In the genomic region with DNA sequence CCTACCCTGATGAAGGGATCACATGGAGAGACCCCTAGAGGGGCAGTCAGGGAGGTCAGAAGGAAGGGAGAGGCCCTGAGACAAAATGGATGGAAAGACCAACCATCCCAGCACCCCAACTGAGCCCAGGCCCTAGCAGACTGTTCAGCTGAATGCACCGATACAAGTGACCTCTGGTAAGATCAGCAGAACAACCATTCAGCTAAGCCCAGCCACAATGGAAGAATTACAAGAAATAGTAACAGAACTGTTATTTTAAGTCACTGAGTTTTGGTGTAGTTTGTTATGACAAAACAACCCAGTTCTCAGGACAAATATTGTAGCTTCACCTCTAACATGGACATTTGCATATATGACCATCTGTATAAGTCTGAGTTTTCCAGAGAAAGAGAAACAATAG, we compare ENCODE assay signal across 29 cellular contexts.
"Had no signal": no experiment of that assay in that cellular context is flagged by ENCODE, and none has a peak within 500 bp of the region (broad histone marks: within the 10 kb centered on the region; RNA-seq: fewer than 3 reads in every experiment).

No MANE protein-coding gene starts in this region.

- H2AFZ ChIP-seq: neural progenitor cell, parathyroid adenoma had no signal

- H3K27me3 Mint-ChIP-seq: stimulated activated memory B cell treated with anti-CD40 and anti-IgM and Interleukin-4, amounts not matched to agents 10 μg/mL and 1 μg/mL and 100 μg/mL, for 72 hours; type B pancreatic cell had no signal

- H3K79me2 ChIP-seq: parathyroid adenoma had no signal

- H3K27ac ChIP-seq: neural progenitor cell, ovary, parathyroid adenoma, psoas muscle, suprapubic skin, testis, tibial artery, upper lobe of right lung, uterus had no signal

- DNase-seq: naive thymus-derived CD4-positive, alpha-beta T cell; natural killer cell; occipital lobe; ovary; posterior cingulate gyrus; psoas muscle; right cardiac atrium; small intestine; stimulated activated CD4-positive, alpha-beta T cell treated with anti-CD3 and anti-CD28 coated beads, Interleukin-15, amount 100 ng/mL, for 24 hours; stimulated activated CD4-positive, alpha-beta T cell treated with anti-CD3 and anti-CD28 coated beads, Interleukin-2, amount 100 ng/mL, for 24 hours; stimulated activated CD4-positive, alpha-beta T cell treated with anti-CD3 and anti-CD28 coated beads, Interleukin-2, amount 100 ng/mL, for 48 hours; stimulated activated CD4-positive, alpha-beta T cell treated with anti-CD3 and anti-CD28 coated beads, Interleukin-4, amount 100 ng/mL, for 24 hours; stimulated activated naive CD4-positive, alpha-beta T cell; stimulated activated naive CD8-positive, alpha-beta T cell treated with anti-CD3 and anti-CD28 coated beads, Interleukin-15, amount 100 ng/mL, for 72 hours; stimulated activated naive CD8-positive, alpha-beta T cell treated with anti-CD3 and anti-CD28 coated beads, Interleukin-15, Interleukin-2, amounts not matched to agents 100 U/mL and 50 U/mL, for 24 hours; substantia nigra; testis; tibial artery; transverse colon; upper lobe of right lung; uterus had no signal

- H3K36me3 Mint-ChIP-seq: natural killer cell; neural progenitor cell; stimulated activated memory B cell treated with anti-CD40 and anti-IgM and Interleukin-4, amounts not matched to agents 10 μg/mL and 1 μg/mL and 100 μg/mL, for 72 hours had no signal

- H3K4me3 Mint-ChIP-seq: naive thymus-derived CD4-positive, alpha-beta T cell; natural killer cell; nephron; neural progenitor cell; stimulated activated memory B cell treated with anti-CD40 and anti-IgM and Interleukin-4, amounts not matched to agents 10 μg/mL and 1 μg/mL and 100 μg/mL, for 72 hours; stimulated activated naive CD8-positive, alpha-beta T cell treated with anti-CD3 and anti-CD28 coated beads, Interleukin-15, amount 100 ng/mL, for 72 hours; type B pancreatic cell had no signal

- H3K27ac Mint-ChIP-seq: naive thymus-derived CD4-positive, alpha-beta T cell; natural killer cell; neural progenitor cell; progenitor cell of endocrine pancreas; stimulated activated memory B cell treated with anti-CD40 and anti-IgM and Interleukin-4, amounts not matched to agents 10 μg/mL and 1 μg/mL and 100 μg/mL, for 72 hours; stimulated activated naive CD8-positive, alpha-beta T cell treated with anti-CD3 and anti-CD28 coated beads, Interleukin-15, amount 100 ng/mL, for 72 hours; type B pancreatic cell had no signal

- H3K4me2 ChIP-seq: neural progenitor cell had no signal

- H3K4me1 ChIP-seq: neural progenitor cell, uterus had no signal

- H3K9me3 ChIP-seq: ovary, psoas muscle, suprapubic skin, testis, tibial artery, transverse colon, upper lobe of right lung, uterus had no signal

- H3K27me3 ChIP-seq: neural progenitor cell, ovary, suprapubic skin, testis, tibial artery, transverse colon, upper lobe of right lung, uterus had no signal

- ATAC-seq: naive thymus-derived CD4-positive, alpha-beta T cell; natural killer cell; psoas muscle; right cardiac atrium; sciatic nerve; stimulated activated memory B cell treated with anti-CD40 and anti-IgM and Interleukin-4, amounts not matched to agents 10 μg/mL and 1 μg/mL and 100 μg/mL, for 72 hours; stimulated activated naive CD8-positive, alpha-beta T cell treated with anti-CD3 and anti-CD28 coated beads, Interleukin-15, amount 100 ng/mL, for 72 hours; stimulated activated naive CD8-positive, alpha-beta T cell treated with anti-CD3 and anti-CD28 coated beads, Interleukin-15, Interleukin-2, amounts not matched to agents 100 U/mL and 50 U/mL, for 24 hours; upper lobe of right lung had no signal

- H3K9me3 Mint-ChIP-seq: natural killer cell, neural progenitor cell had no signal

- H3K4me3 ChIP-seq: neural progenitor cell, ovary, psoas muscle, suprapubic skin, testis, tibial artery, transverse colon, upper lobe of right lung, uterus had no signal

- H3K36me3 ChIP-seq: neural progenitor cell, ovary, suprapubic skin, tibial artery, transverse colon, upper lobe of right lung, uterus had no signal

- H3K4me1 Mint-ChIP-seq: stimulated activated memory B cell treated with anti-CD40 and anti-IgM and Interleukin-4, amounts not matched to agents 10 μg/mL and 1 μg/mL and 100 μg/mL, for 72 hours had no signal
